11 cellular contexts compared by ENCODE assay signal in the genomic region with DNA sequence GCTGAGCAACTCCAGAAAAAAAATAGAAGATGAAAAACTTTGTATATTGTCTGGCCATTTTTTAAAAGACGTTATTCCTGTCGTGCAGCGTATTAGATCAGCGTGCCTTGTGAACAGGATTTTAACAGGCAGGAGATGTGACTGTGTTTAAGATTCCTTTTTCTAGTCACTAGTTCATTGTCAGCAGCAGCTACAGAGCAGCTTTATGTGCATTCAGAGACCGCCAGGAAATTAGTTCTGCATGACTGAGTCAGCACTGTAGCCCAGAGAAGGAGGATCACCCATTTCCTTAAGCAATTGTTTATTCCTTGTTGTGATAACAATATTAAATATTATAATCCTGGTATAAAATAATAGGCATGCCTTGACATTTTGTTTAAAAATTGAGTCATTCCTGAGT.
DNase-seq lines count a peak whose midpoint lies in the region; ATAC-seq and FAIRE-seq lines count a peak whose summit lies in the region.
"Had no signal": no experiment of that assay in that cellular context is flagged by ENCODE, and none has a peak within 500 bp of the region (broad histone marks: within the 10 kb centered on the region; RNA-seq: fewer than 3 reads in every experiment).

No MANE protein-coding gene starts in this region.

- peak; percentile 6 for DNase-seq in NCI-H187 treated with DMSO at 0.1 percent for 48 hours (lab: John Stamatoyannopoulos, UW)
- no peak for DNase-seq in NCI-H187 (lab: John Stamatoyannopoulos, UW)
- peak; percentile 90 for DNase-seq in NCI-H748 treated with DMSO at 0.1 percent for 48 hours (lab: John Stamatoyannopoulos, UW)
- DNase-seq in fibroblast of the conjunctiva (ENCODE audit: low read depth), result peak; percentile 2
- no peak for DNase-seq in urothelium cell line (ENCODE audit: low spot score)
- no peak for DNase-seq in dedifferentiated amniotic fluid mesenchymal stem cell (ENCODE audit: extremely low spot score)
- DNase-seq in GF-D8 (lab: John Stamatoyannopoulos, UW), result no peak
- DNase-seq: activated CD4-positive, CD25-positive, alpha-beta regulatory T cell treated with anti-CD3 and anti-CD28 coated beads, Interleukin-2, amount 50 U/mL, for 72 hours; activated naive CD8-positive, alpha-beta T cell treated with anti-CD3 and anti-CD28 coated beads for 36 hours had no signal

- no peak for ATAC-seq in HG02884 (IDR thresholded peaks at IDR 0.05; ENCODE audit: unreplicated experiment)
- ATAC-seq: esophagus mucosa had no signal

- FAIRE-seq in urothelium cell line (lab: Jason Lieb, UNC), result no peak

Comparison
In these comparisons a context has a peak if more than half of its experiments do, and no peak if none do; other contexts are left out.
1. DNase-seq: peak in NCI-H187 treated with DMSO at 0.1 percent for 48 hours (single experiment), NCI-H748 treated with DMSO at 0.1 percent for 48 hours (single experiment) and fibroblast of the conjunctiva (single experiment); none in NCI-H187 (0 of 2), urothelium cell line (single experiment), dedifferentiated amniotic fluid mesenchymal stem cell (single experiment) and GF-D8 (single experiment).